8 cellular contexts compared by ENCODE assay signal in genomic region chr6:156777866-156778614, GRCh38. TPM values are rescaled to one million over a fixed set of nuclear protein-coding genes. Genes with fewer than 3 reads are reported as not detected.
DNase-seq lines count a peak whose midpoint lies in the region; ATAC-seq and TF ChIP-seq lines count a peak whose summit lies in the region.

No MANE protein-coding gene starts in this region.

- peak overlapping the region; percentile 88 for H3K9ac ChIP-seq in SU-DHL-6 (ENCODE audit: low read length)

- ATAC-seq in GM18861 (IDR thresholded peaks at IDR 0.05; ENCODE audit: unreplicated experiment) (peak; percentile 7), HG03521 (IDR thresholded peaks at IDR 0.05; ENCODE audit: unreplicated experiment) (peak; percentile 16), HG03571 (IDR thresholded peaks at IDR 0.05; ENCODE audit: unreplicated experiment) (no peak)

- H3K9me3 ChIP-seq in SU-DHL-6 (ENCODE audit: insufficient read depth, low read length) = no peaks in the 10 kb centered on the region
- H3K9me3 ChIP-seq in adrenal gland (replicated peaks in 1 of 3) = no peaks in the 10 kb centered on the region
- no peaks in the 10 kb centered on the region for H3K9me3 ChIP-seq in hepatocyte (ENCODE audit: low read depth)
- no peaks in the 10 kb centered on the region for H3K9me3 ChIP-seq in sigmoid colon

- H3K79me2 ChIP-seq in SU-DHL-6 (ENCODE audit: insufficient read depth, low read length) (peaks cover 35% of the 10 kb centered on the region), hepatocyte (peaks cover 58% of the 10 kb centered on the region)

- peak overlapping the region; percentile 95 for H3K4me2 ChIP-seq in SU-DHL-6 (ENCODE audit: low read depth, low read length, poor library complexity, severe bottlenecking)
- peak overlapping the region; percentile 83 for H3K4me2 ChIP-seq in hepatocyte

- TF ChIP-seq POLR2A in adrenal gland (IDR thresholded peaks at IDR 0.05) (peak in 1 of 2 donors; percentile 34), sigmoid colon (IDR thresholded peaks at IDR 0.05) (no peak)

- H3K4me3 ChIP-seq in SU-DHL-6 (ENCODE audit: insufficient read depth, low read length, poor library complexity, severe bottlenecking) = peak overlapping the region; percentile 92
- H3K4me3 ChIP-seq in adrenal gland = peak overlapping the region; percentile 46 to 98 (median 81)
- H3K4me3 ChIP-seq in hepatocyte = peak overlapping the region; percentile 88
- peak overlapping the region; percentile 91 to 94 (median 92) for H3K4me3 ChIP-seq in sigmoid colon

- H3K4me1 ChIP-seq in adrenal gland (replicated peaks in 1 of 2) (peaks cover 27 to 37% of the 10 kb centered on the region in 2 donors), hepatocyte (ENCODE audit: insufficient read depth) (peaks cover 35% of the 10 kb centered on the region), sigmoid colon (peaks cover 3 to 45% (median 40%) of the 10 kb centered on the region in 4 donors)

- in situ Hi-C loops in ACHN (cut with HindIII; ENCODE audit: low pct_ligation_motif_present, low pct_unique_long_range_greater_than_20kb, low sequenced_read_pairs) = no loop called here

- H3F3A ChIP-seq in SU-DHL-6 (ENCODE audit: insufficient read depth) = peaks cover 28% of the 10 kb centered on the region

- H3K27ac ChIP-seq in SU-DHL-6 (ENCODE audit: low read depth, low read length) (peak overlapping the region; percentile 89), adrenal gland (peak overlapping the region; percentile 93 to 98 (median 96)), hepatocyte (peak overlapping the region; percentile 97), sigmoid colon (peak overlapping the region; percentile 97 to 99 (median 98))

- 0 to 1% (median 1%) methylated on average over 22 to 85 of the region's 85 CpGs; no CpG with 5 or more reads in 1 of the 4 donors for WGBS in adrenal gland, 4 donors
- under 1% methylated on average over 46 of the region's 85 CpGs for WGBS in hepatocyte (ENCODE audit: low lambda C conversion rate, missing lambda C conversion rate)
- 0 to 1% methylated on average over 85 of the region's 85 CpGs for WGBS in sigmoid colon, 2 donors

- no peaks in the 10 kb centered on the region for H3K9me2 ChIP-seq in SU-DHL-6 (replicated peaks; ENCODE audit: insufficient read depth, low read length)
- no peaks in the 10 kb centered on the region for H3K9me2 ChIP-seq in hepatocyte (replicated peaks; ENCODE audit: insufficient read depth)

- H3K27me3 ChIP-seq in SU-DHL-6 (ENCODE audit: low read length) (no peaks in the 10 kb centered on the region), adrenal gland (no peaks in the 10 kb centered on the region), hepatocyte (no peaks in the 10 kb centered on the region), sigmoid colon (no peaks in the 10 kb centered on the region)

- no peak for TF ChIP-seq EP300 in sigmoid colon (IDR thresholded peaks at IDR 0.05)

- H3K36me3 ChIP-seq in SU-DHL-6 (ENCODE audit: low read length) = peaks cover 12% of the 10 kb centered on the region; the same call in 1 of the 2 replicates
- H3K36me3 ChIP-seq in adrenal gland (replicated peaks in 1 of 2) = no peaks in the 10 kb centered on the region
- H3K36me3 ChIP-seq in hepatocyte (replicated peaks; ENCODE audit: insufficient read depth, low read depth) = no peaks in the 10 kb centered on the region
- no peaks in the 10 kb centered on the region for H3K36me3 ChIP-seq in sigmoid colon

- intact Hi-C loops in adrenal gland (cut with DNase I) (loop anchor here (2.0 to 10.0 kb wide), 4 partner anchors 91 to 407 kb away; no protein-coding TSS in a partner anchor), sigmoid colon (cut with DNase I) (loop anchor here (1.0 to 5.0 kb wide), 7 partner anchors 91 to 1466 kb away; partner anchors contain the start of gene TFB1M)

- TF ChIP-seq CTCF in SU-DHL-6 (IDR thresholded peaks at IDR 0.05; ENCODE audit: insufficient read depth, low read length, poor library complexity, severe bottlenecking) = no peak
- no peak for TF ChIP-seq CTCF in adrenal gland (IDR thresholded peaks at IDR 0.05)
- TF ChIP-seq CTCF in hepatocyte (IDR thresholded peaks at IDR 0.05; ENCODE audit: poor library complexity) = no peak
- TF ChIP-seq CTCF in sigmoid colon (IDR thresholded peaks at IDR 0.05) = no peak

- peaks cover 23% of the 10 kb centered on the region for H4K20me1 ChIP-seq in SU-DHL-6 (ENCODE audit: low read depth, low read length)
- H4K20me1 ChIP-seq in hepatocyte (ENCODE audit: insufficient read depth, poor library complexity, severe bottlenecking) = peaks cover 23% of the 10 kb centered on the region

- H2AFZ ChIP-seq in SU-DHL-6 (ENCODE audit: low read depth, low read length, severe bottlenecking) (no peak overlapping the region), hepatocyte (peak overlapping the region; percentile 54)

- DNase-seq in ACHN (peak; percentile 48), adrenal gland (peak; percentile 51 to 71 (median 58)), hepatocyte (ENCODE audit: low spot score) (peak; percentile 76), sigmoid colon (peak; percentile 71)

RNA-seq across cellular contexts. Expression of gene ARID1B, which starts 0.9 kb away (rescaled TPM):
- total RNA-seq in adrenal gland = 10 to 100 TPM; 36.8 to 85.6 (median 64.5) TPM
- polyA plus RNA-seq in adrenal gland = 10 to 100 TPM; 13.3 to 20.9 (median 20.7) TPM
- total RNA-seq in hepatocyte = 60.2 and 67.0 TPM in 2 replicates
- polyA plus RNA-seq in hepatocyte = 32.9 and 47.5 TPM in 2 replicates
- 100 to 1,000 TPM in 1 of 4 donors, 10 to 100 TPM in 3; 69.6 to 115 (median 78.8) TPM for total RNA-seq in sigmoid colon
- polyA plus RNA-seq in sigmoid colon = 10 to 100 TPM in 1 of 3 donors, 1 to 10 TPM in 2; 8.4 to 30.4 (median 8.6) TPM
